ENCODE assay signal across 19 cellular contexts in the genomic region with DNA sequence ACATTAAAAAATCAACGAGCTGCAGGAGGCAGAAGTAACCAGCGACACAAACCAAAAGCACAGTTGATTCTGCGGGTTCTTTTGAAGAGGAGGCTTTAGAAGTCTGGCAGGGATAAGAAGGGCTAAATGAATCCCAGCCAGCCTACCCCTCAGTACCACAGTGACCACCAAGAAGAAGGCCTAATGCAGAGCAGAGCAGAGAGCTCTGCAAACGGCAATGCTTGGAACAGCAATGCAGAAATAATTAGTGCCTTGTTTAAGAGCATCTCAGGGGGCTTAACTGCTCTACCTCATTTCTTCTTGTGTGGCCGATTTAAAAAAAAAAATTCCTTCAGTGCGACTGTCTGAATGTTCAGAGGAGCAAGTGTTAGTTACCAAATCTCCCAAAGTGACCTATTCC. TPM values are rescaled to one million over a fixed set of nuclear protein-coding genes. Genes with fewer than 3 reads are reported as not detected.
DNase-seq lines count a peak whose midpoint lies in the region; ATAC-seq and TF ChIP-seq lines count a peak whose summit lies in the region.
"Had no signal": no experiment of that assay in that cellular context is flagged by ENCODE, and none has a peak within 500 bp of the region (broad histone marks: within the 10 kb centered on the region; RNA-seq: fewer than 3 reads in every experiment).

No MANE protein-coding gene starts in this region.

- no peak overlapping the region for H3K4me3 ChIP-seq in tibial artery
- H3K4me3 ChIP-seq: GM12878 had no signal

- H3K27ac ChIP-seq in tibial artery = no peak overlapping the region

- H3K4me1 ChIP-seq in tibial artery = peaks cover 0 to 5% (median 0%) of the 10 kb centered on the region in 4 donors

- H3K36me3 ChIP-seq in tibial artery = peaks cover 30 to 78% (median 42%) of the 10 kb centered on the region in 3 donors

- intact Hi-C loops in tibial artery (cut with DNase I; ENCODE audit: low total_unique reads) = no loop called here

- H3K36me3 Mint-ChIP-seq in HFFc6 (ENCODE audit: low read depth) (peaks cover 28% of the 10 kb centered on the region), nephron progenitor cell (ENCODE audit: low read depth) (peaks cover 9% of the 10 kb centered on the region), endothelial cell (ENCODE audit: low read depth, unreplicated experiment) (peaks cover 24% of the 10 kb centered on the region)
- peaks cover 74% of the 10 kb centered on the region for H3K36me3 Mint-ChIP-seq in stimulated activated effector memory CD8-positive, alpha-beta T cell treated with anti-CD3 and anti-CD28 coated beads, Interleukin-12 subunit alpha, Interleukin-12 subunit beta, amount 100 ng/mL, for 72 hours

- H3K9me3 Mint-ChIP-seq in HFFc6 (no peaks in the 10 kb centered on the region), nephron progenitor cell (no peaks in the 10 kb centered on the region), endothelial cell (ENCODE audit: unreplicated experiment) (no peaks in the 10 kb centered on the region)
- H3K9me3 Mint-ChIP-seq in stimulated activated effector memory CD8-positive, alpha-beta T cell treated with anti-CD3 and anti-CD28 coated beads, Interleukin-12 subunit alpha, Interleukin-12 subunit beta, amount 100 ng/mL, for 72 hours = no peaks in the 10 kb centered on the region
- H3K9me3 Mint-ChIP-seq: CD4-positive, alpha-beta memory T cell had no signal

- TF ChIP-seq CTCF in HFFc6 (IDR thresholded peaks at IDR 0.05) (no peak), nephron progenitor cell (IDR thresholded peaks at IDR 0.05) (no peak), tibial artery (IDR thresholded peaks at IDR 0.05) (no peak), endothelial cell (IDR thresholded peaks at IDR 0.05; ENCODE audit: unreplicated experiment) (no peak)

- no peaks in the 10 kb centered on the region for H3K27me3 ChIP-seq in tibial artery

- no peak for DNase-seq in HFFc6
- no peak for DNase-seq in nephron progenitor cell
- no peak for DNase-seq in stimulated activated effector memory CD8-positive, alpha-beta T cell treated with anti-CD3 and anti-CD28 coated beads, Interleukin-12 subunit alpha, Interleukin-12 subunit beta, amount 100 ng/mL, for 72 hours (ENCODE audit: low spot score in 2 of 2)
- DNase-seq in tibial artery = no peak
- no peak for DNase-seq in endothelial cell (ENCODE audit: low spot score)
- no peak for DNase-seq in retina
- DNase-seq: C1 segment of cervical spinal cord; Calu3; CD4-positive, alpha-beta memory T cell; COR-L47; DMS53; EL; GDM1; H7; HCEC 1CT had no signal

- no peaks in the 10 kb centered on the region for H3K27me3 Mint-ChIP-seq in HFFc6 (ENCODE audit: insufficient read depth)
- peaks cover 21% of the 10 kb centered on the region for H3K27me3 Mint-ChIP-seq in nephron progenitor cell (ENCODE audit: low read depth, poor library complexity)
- peaks cover 3% of the 10 kb centered on the region for H3K27me3 Mint-ChIP-seq in endothelial cell (ENCODE audit: unreplicated experiment)
- H3K27me3 Mint-ChIP-seq: CD4-positive, alpha-beta memory T cell had no signal

- H3K4me1 Mint-ChIP-seq in HFFc6 (ENCODE audit: low read depth) (peaks cover 14% of the 10 kb centered on the region), nephron progenitor cell (peaks cover 12% of the 10 kb centered on the region), endothelial cell (ENCODE audit: unreplicated experiment) (no peaks in the 10 kb centered on the region)
- H3K4me1 Mint-ChIP-seq in stimulated activated effector memory CD8-positive, alpha-beta T cell treated with anti-CD3 and anti-CD28 coated beads, Interleukin-12 subunit alpha, Interleukin-12 subunit beta, amount 100 ng/mL, for 72 hours = no peaks in the 10 kb centered on the region

- ATAC-seq in stimulated activated effector memory CD8-positive, alpha-beta T cell treated with anti-CD3 and anti-CD28 coated beads, Interleukin-12 subunit alpha, Interleukin-12 subunit beta, amount 100 ng/mL, for 72 hours = no peak
- ATAC-seq: GM12878 had no signal

- H3K4me3 Mint-ChIP-seq in HFFc6 = no peak overlapping the region
- no peak overlapping the region for H3K4me3 Mint-ChIP-seq in nephron progenitor cell
- no peak overlapping the region for H3K4me3 Mint-ChIP-seq in stimulated activated effector memory CD8-positive, alpha-beta T cell treated with anti-CD3 and anti-CD28 coated beads, Interleukin-12 subunit alpha, Interleukin-12 subunit beta, amount 100 ng/mL, for 72 hours
- H3K4me3 Mint-ChIP-seq in endothelial cell (ENCODE audit: unreplicated experiment) = no peak overlapping the region
- H3K4me3 Mint-ChIP-seq: CD4-positive, alpha-beta memory T cell had no signal

- H3K9me3 ChIP-seq in tibial artery = no peaks in the 10 kb centered on the region

- H3K27ac Mint-ChIP-seq in HFFc6 (peak overlapping the region; percentile 16; the same call in 1 of the 2 replicates), nephron progenitor cell (peak overlapping the region; percentile 53), endothelial cell (ENCODE audit: unreplicated experiment) (no peak overlapping the region)
- peak overlapping the region; percentile 63 for H3K27ac Mint-ChIP-seq in stimulated activated effector memory CD8-positive, alpha-beta T cell treated with anti-CD3 and anti-CD28 coated beads, Interleukin-12 subunit alpha, Interleukin-12 subunit beta, amount 100 ng/mL, for 72 hours

RNA-seq across cellular contexts. Expression of a gene that starts 17.2 kb away (rescaled TPM):
- total RNA-seq in HFFc6 (2021; fragmentation: NEBNext Ultra II Directional; extraction: Animal tissue kit (Norgen Biotek cat#: 25700)) = not detected
- not detected for total RNA-seq in endothelial cell (ENCODE audit: unreplicated experiment)
- total RNA-seq: A172; A673; Calu3; CD4-positive, alpha-beta memory T cell; GM12878; H1; H7 had no signal

RNA-seq across cellular contexts. Expression of a gene that starts 35.5 kb away (rescaled TPM):
- 10 to 100 TPM; 18.0 to 24.3 (median 22.3) TPM for total RNA-seq in HFFc6 (2021; fragmentation: NEBNext Ultra II Directional; extraction: Animal tissue kit (Norgen Biotek cat#: 25700))
- 57.9 TPM for total RNA-seq in endothelial cell (ENCODE audit: unreplicated experiment)

RNA-seq across cellular contexts. Expression of a gene that starts 48.0 kb away (rescaled TPM):
- 1 to 10 TPM; 6.3 to 8.5 (median 7.2) TPM for total RNA-seq in HFFc6 (2021; fragmentation: NEBNext Ultra II Directional; extraction: Animal tissue kit (Norgen Biotek cat#: 25700))
- total RNA-seq in endothelial cell (ENCODE audit: unreplicated experiment) = 80.7 TPM
